Comparison of ENCODE assay signal across 7 cellular contexts in genomic region chr7:25280181-25280580, GRCh38. TPM values are rescaled to one million over a fixed set of nuclear protein-coding genes. Genes with fewer than 3 reads are reported as not detected.
"Had no signal": no experiment of that assay in that cellular context is flagged by ENCODE, and none has a peak within 500 bp of the region (broad histone marks: within the 10 kb centered on the region; RNA-seq: fewer than 3 reads in every experiment).

No MANE protein-coding gene starts in this region.

- FAIRE-seq: G401.6, GM12892, GM18507, GM19239 had no signal

- DNase-seq: GDM1, GF-D8 had no signal

RNA-seq across cellular contexts. Expression of gene NPVF, which starts 51.9 kb away (rescaled TPM):
- total RNA-seq: G401 had no signal
